In genomic region chr20:2840967-2841531, GRCh38 we compare ENCODE assay signal across 8 cellular contexts. TPM values are rescaled to one million over a fixed set of nuclear protein-coding genes. Genes with fewer than 3 reads are reported as not detected.
DNase-seq lines count a peak whose midpoint lies in the region; ATAC-seq, FAIRE-seq and TF ChIP-seq lines count a peak whose summit lies in the region.

No MANE protein-coding gene starts in this region.

- H3K36me3 Mint-ChIP-seq in activated naive CD4-positive, alpha-beta T cell treated with anti-CD3 and anti-CD28 coated beads, Interleukin-2, amount 10 ng/mL, durations not matched to agents 7 days and 5 days: peaks cover 15% of the 10 kb centered on the region
- peaks cover 7% of the 10 kb centered on the region for H3K36me3 Mint-ChIP-seq in glutamatergic neuron (ENCODE audit: unreplicated experiment)

- DNase-seq in A549 (ENCODE audit: low read depth in 1 of 2, low spot score in 1 of 2) (peak; percentile 59 to 80), NCI-H2227 treated with DMSO at 0.1 percent for 48 hours (lab: John Stamatoyannopoulos, UW) (peak; percentile 36), glutamatergic neuron (peak; percentile 69), occipital lobe (lab: John Stamatoyannopoulos, UW) (peak; percentile 60), DMS153 treated with DMSO at 0.1 percent for 48 hours (lab: John Stamatoyannopoulos, UW; ENCODE audit: unreplicated experiment) (no peak)
- peak; percentile 69 for DNase-seq in activated naive CD4-positive, alpha-beta T cell treated with anti-CD3 and anti-CD28 coated beads, Interleukin-2, amount 10 ng/mL, durations not matched to agents 7 days and 5 days

- H3K9me3 Mint-ChIP-seq in activated naive CD4-positive, alpha-beta T cell treated with anti-CD3 and anti-CD28 coated beads, Interleukin-2, amount 10 ng/mL, durations not matched to agents 7 days and 5 days: no peaks in the 10 kb centered on the region
- H3K9me3 Mint-ChIP-seq in glutamatergic neuron (ENCODE audit: unreplicated experiment): peaks cover 2% of the 10 kb centered on the region

- CTCF ChIA-PET in A549 (lab: Yijun Ruan, JAX): interaction anchor here (1.0 to 4.9 kb wide), 3 partner anchors 10 to 166 kb away, joined by 3 to 33 read pairs (median 5); no protein-coding TSS in a partner anchor
- CTCF ChIA-PET in activated naive CD4-positive, alpha-beta T cell treated with anti-CD3 and anti-CD28 coated beads, Interleukin-2, amount 10 ng/mL, durations not matched to agents 7 days and 5 days (lab: Charles Lee): no interaction called here

- peak; percentile 22; the same call in 1 of the 2 replicates for TF ChIP-seq POLR2A in A549 (IDR thresholded peaks at IDR 0.05; ENCODE audit: low read length)

- H3K27ac Mint-ChIP-seq in activated naive CD4-positive, alpha-beta T cell treated with anti-CD3 and anti-CD28 coated beads, Interleukin-2, amount 10 ng/mL, durations not matched to agents 7 days and 5 days: peak overlapping the region; percentile 70
- peak overlapping the region; percentile 48 for H3K27ac Mint-ChIP-seq in glutamatergic neuron (ENCODE audit: unreplicated experiment)

- peak overlapping the region; percentile 88 for H3K4me2 ChIP-seq in A549

- no peak for TF ChIP-seq RAD21 in A549 (conservative IDR thresholded peaks at IDR 0.05 in 1 of 2, IDR thresholded peaks at IDR 0.05 in 1 of 2)

- 14% methylated on average over 21 of the region's 33 CpGs for WGBS in A549 (ENCODE audit: missing lambda C conversion rate)

- H3K4me1 Mint-ChIP-seq in activated naive CD4-positive, alpha-beta T cell treated with anti-CD3 and anti-CD28 coated beads, Interleukin-2, amount 10 ng/mL, durations not matched to agents 7 days and 5 days: peaks cover 28% of the 10 kb centered on the region
- H3K4me1 Mint-ChIP-seq in glutamatergic neuron (ENCODE audit: low read depth, unreplicated experiment): peaks cover 4% of the 10 kb centered on the region

- peak; percentile 69 to 84 for ATAC-seq in A549
- ATAC-seq in HG02759 (IDR thresholded peaks at IDR 0.05; ENCODE audit: unreplicated experiment): peak; percentile 46

- H3K27ac ChIP-seq in A549: peak overlapping the region; percentile 84 to 95

- TF ChIP-seq CTCF in A549 (IDR thresholded peaks at IDR 0.05) (no peak), GM12875 (IDR thresholded peaks at IDR 0.05; ENCODE audit: borderline replicate concordance, insufficient read depth, low read depth, low read length) (no peak), glutamatergic neuron (IDR thresholded peaks at IDR 0.05; ENCODE audit: partially characterized antibody, unreplicated experiment) (no peak)

- peak; percentile 28 for FAIRE-seq in A549 (lab: Jason Lieb, UNC)

- no peak for TF ChIP-seq EP300 in A549 (IDR thresholded peaks at IDR 0.05)

- POLR2A ChIA-PET in A549 (lab: Yijun Ruan, JAX): interaction anchor here (0.9 to 1.4 kb wide), 4 partner anchors 10 to 88 kb away, joined by 3 to 4 read pairs (median 3); partner anchors contain the start of gene PTPRA

- H3K9me3 ChIP-seq in A549: no peaks in the 10 kb centered on the region

- H3K4me1 ChIP-seq in A549: peaks cover 17% of the 10 kb centered on the region

- H3K4me3 Mint-ChIP-seq in activated naive CD4-positive, alpha-beta T cell treated with anti-CD3 and anti-CD28 coated beads, Interleukin-2, amount 10 ng/mL, durations not matched to agents 7 days and 5 days: peak overlapping the region; percentile 76
- H3K4me3 Mint-ChIP-seq in glutamatergic neuron (ENCODE audit: unreplicated experiment): peak overlapping the region; percentile 93

- peak overlapping the region; percentile 92 for H3K4me3 ChIP-seq in A549
- H3K4me3 ChIP-seq in GM12875 (ENCODE audit: low read depth, low read length): peak overlapping the region; percentile 85

- no peaks in the 10 kb centered on the region for H3K27me3 Mint-ChIP-seq in activated naive CD4-positive, alpha-beta T cell treated with anti-CD3 and anti-CD28 coated beads, Interleukin-2, amount 10 ng/mL, durations not matched to agents 7 days and 5 days
- H3K27me3 Mint-ChIP-seq in glutamatergic neuron (ENCODE audit: unreplicated experiment): peaks cover 6% of the 10 kb centered on the region

TF ChIP-seq in A549, 52 proteins besides CTCF, POLR2A, EP300 and RAD21 (continues in another document):
- no peak for TF ChIP-seq JUNB (IDR thresholded peaks at IDR 0.05)
- TF ChIP-seq REST (IDR thresholded peaks at IDR 0.05): no peak
- no peak for TF ChIP-seq FOXS1 (CRISPR knock-in tag; IDR thresholded peaks at IDR 0.05)
- no peak for TF ChIP-seq NR3C1 (IDR thresholded peaks at IDR 0.05)
- TF ChIP-seq SMC3 (IDR thresholded peaks at IDR 0.05): no peak
- TF ChIP-seq FOSB (CRISPR knock-in tag; IDR thresholded peaks at IDR 0.05): no peak
- TF ChIP-seq ZC3H11A (IDR thresholded peaks at IDR 0.05): no peak
- no peak for TF ChIP-seq HDAC2 (IDR thresholded peaks at IDR 0.05)
- no peak for TF ChIP-seq CHD4 (IDR thresholded peaks at IDR 0.05; ENCODE audit: borderline replicate concordance)
- TF ChIP-seq SREBF2 (IDR thresholded peaks at IDR 0.05): no peak
- TF ChIP-seq EHF (CRISPR knock-in tag; IDR thresholded peaks at IDR 0.05): no peak
- no peak for TF ChIP-seq HOXB5 (CRISPR knock-in tag; IDR thresholded peaks at IDR 0.05)
- no peak for TF ChIP-seq POLR2AphosphoS2 (conservative IDR thresholded peaks at IDR 0.05; ENCODE audit: low read length)
- TF ChIP-seq CBX2 (IDR thresholded peaks at IDR 0.05; ENCODE audit: borderline replicate concordance, low read depth): no peak
- no peak for TF ChIP-seq GATA3 (IDR thresholded peaks at IDR 0.05; ENCODE audit: borderline replicate concordance)
- no peak for TF ChIP-seq KDM1A (IDR thresholded peaks at IDR 0.05; ENCODE audit: low read depth)

RNA-seq across cellular contexts. Expression of gene VPS16, which starts 0.5 kb away (rescaled TPM):
- polyA plus RNA-seq in A549 (2011; rRNA removed) (33.0 and 35.5 TPM in 2 replicates), A549 (2017; fragmentation: RNase III; extraction: RNeasy Plus Mini Kit Qiagen cat#74134 plus additional on column Dnase treatment) (34.3 to 38.2 TPM (median 37.5 TPM) in 3 replicates)
- 41.2 and 43.3 TPM in 2 replicates for polyA plus RNA-seq in A549 (2012; cell fraction: cytosol; rRNA removed)
- 161 and 181 TPM in 2 replicates for polyA plus RNA-seq in A549 (2012; cell fraction: nucleus; rRNA removed)
- polyA minus RNA-seq in A549 (2011; rRNA and poly(A)+ RNA removed): 47.5 and 50.4 TPM in 2 replicates
- total RNA-seq in glutamatergic neuron (ENCODE audit: unreplicated experiment) (46.3 TPM), occipital lobe (51.3 TPM)

RNA-seq across cellular contexts. Expression of gene PCED1A, which starts 0.6 kb away (rescaled TPM):
- polyA plus RNA-seq in A549 (2011; rRNA removed) (25.7 and 31.4 TPM in 2 replicates), A549 (2017; fragmentation: RNase III; extraction: RNeasy Plus Mini Kit Qiagen cat#74134 plus additional on column Dnase treatment) (30.5 to 43.8 TPM (median 43.2 TPM) in 3 replicates)
- 36.6 and 38.1 TPM in 2 replicates for polyA plus RNA-seq in A549 (2012; cell fraction: cytosol; rRNA removed)
- 248 and 268 TPM in 2 replicates for polyA plus RNA-seq in A549 (2012; cell fraction: nucleus; rRNA removed)
- 13.2 and 17.7 TPM in 2 replicates for polyA minus RNA-seq in A549 (2011; rRNA and poly(A)+ RNA removed)
- total RNA-seq in glutamatergic neuron (ENCODE audit: unreplicated experiment) (41.6 TPM), occipital lobe (22.0 TPM)

RNA-seq across cellular contexts. Expression of gene TMEM239, which starts 24.9 kb away (rescaled TPM):
- polyA plus RNA-seq in A549 (2011; rRNA removed): not detected in 2 replicates
- 0.10 TPM in 1 of 2 replicates, not detected in the other for polyA plus RNA-seq in A549 (2012; cell fraction: cytosol; rRNA removed)
- polyA plus RNA-seq in A549 (2012; cell fraction: nucleus; rRNA removed): 0.19 and 1.1 TPM in 2 replicates
- polyA plus RNA-seq in A549 (2017; fragmentation: RNase III; extraction: RNeasy Plus Mini Kit Qiagen cat#74134 plus additional on column Dnase treatment): not detected in 3 replicates
- not detected in 2 replicates for polyA minus RNA-seq in A549 (2011; rRNA and poly(A)+ RNA removed)
- total RNA-seq in glutamatergic neuron (ENCODE audit: unreplicated experiment): not detected
- not detected for total RNA-seq in occipital lobe

RNA-seq across cellular contexts. Expression of gene C20orf141, which starts 26.3 kb away (rescaled TPM):
- 0.16 and 0.24 TPM in 2 replicates for polyA plus RNA-seq in A549 (2011; rRNA removed)
- 0.23 TPM in 1 of 2 replicates, not detected in the other for polyA plus RNA-seq in A549 (2012; cell fraction: cytosol; rRNA removed)
- 0.21 and 0.58 TPM in 2 replicates for polyA plus RNA-seq in A549 (2012; cell fraction: nucleus; rRNA removed)
- polyA plus RNA-seq in A549 (2017; fragmentation: RNase III; extraction: RNeasy Plus Mini Kit Qiagen cat#74134 plus additional on column Dnase treatment): 0.29 to 0.56 TPM (median 0.54 TPM) in 3 replicates
- 0.54 and 1.5 TPM in 2 replicates for polyA minus RNA-seq in A549 (2011; rRNA and poly(A)+ RNA removed)
- total RNA-seq in glutamatergic neuron (ENCODE audit: unreplicated experiment): not detected
- total RNA-seq in occipital lobe: not detected

RNA-seq across cellular contexts. Expression of gene PTPRA, which starts 32.2 kb away (rescaled TPM):
- polyA plus RNA-seq in A549 (2011; rRNA removed) (74.4 and 83.2 TPM in 2 replicates), A549 (2017; fragmentation: RNase III; extraction: RNeasy Plus Mini Kit Qiagen cat#74134 plus additional on column Dnase treatment) (26.5 to 29.8 TPM (median 29.2 TPM) in 3 replicates)
- polyA plus RNA-seq in A549 (2012; cell fraction: cytosol; rRNA removed): 31.2 and 35.6 TPM in 2 replicates
- 27.9 and 32.4 TPM in 2 replicates for polyA plus RNA-seq in A549 (2012; cell fraction: nucleus; rRNA removed)
- polyA minus RNA-seq in A549 (2011; rRNA and poly(A)+ RNA removed): 37.1 and 46.2 TPM in 2 replicates
- total RNA-seq in glutamatergic neuron (ENCODE audit: unreplicated experiment) (59.5 TPM), occipital lobe (216 TPM)
